16 cellular contexts compared by ENCODE assay signal in genomic region chrX:50996930-50997329, GRCh38.
"Had no signal": no experiment of that assay in that cellular context is flagged by ENCODE, and none has a peak within 500 bp of the region (broad histone marks: within the 10 kb centered on the region; RNA-seq: fewer than 3 reads in every experiment).

No MANE protein-coding gene starts in this region.

- H3K4me3 Mint-ChIP-seq: activated T-helper 1 cell treated with anti-CD3 and anti-CD28 coated beads, Interleukin-12 subunit alpha, Interleukin-12 subunit beta, Interleukin-2, Interleukin-4 antibody, amounts not matched to agents 30 ng/mL and 10 ng/mL and 1 ng/mL, durations not matched to agents 14 hours and 24 hours and 36 hours; naive thymus-derived CD4-positive, alpha-beta T cell; stimulated activated naive CD8-positive, alpha-beta T cell treated with anti-CD3 and anti-CD28 coated beads, Interleukin-15, amount 100 ng/mL, for 72 hours had no signal

- H3K9me3 ChIP-seq: mucosa of descending colon, neutrophil, sigmoid colon, testis, upper lobe of left lung had no signal

- DNase-seq: anterior cingulate cortex; cerebellar nuclear complex; effector CD8-positive, alpha-beta T cell; foreskin melanocyte; mucosa of descending colon; naive thymus-derived CD4-positive, alpha-beta T cell; sigmoid colon; stimulated activated CD4-positive, alpha-beta T cell treated with anti-CD3 and anti-CD28 coated beads, Interleukin-1b, Interleukin-23, amount 100 ng/mL, for 48 hours; stimulated activated naive CD8-positive, alpha-beta T cell treated with anti-CD3 and anti-CD28 coated beads, Interleukin-15, amount 100 ng/mL, for 72 hours; testis; upper lobe of left lung had no signal

- H3K4me1 ChIP-seq: parathyroid adenoma, sigmoid colon, testis, upper lobe of left lung had no signal

- H3K4me3 ChIP-seq: mucosa of descending colon, sigmoid colon, testis, upper lobe of left lung had no signal

- H3K79me2 ChIP-seq: parathyroid adenoma had no signal

- H3K27ac Mint-ChIP-seq: activated T-helper 1 cell treated with anti-CD3 and anti-CD28 coated beads, Interleukin-12 subunit alpha, Interleukin-12 subunit beta, Interleukin-2, Interleukin-4 antibody, amounts not matched to agents 30 ng/mL and 10 ng/mL and 1 ng/mL, durations not matched to agents 14 hours and 24 hours and 36 hours; naive thymus-derived CD4-positive, alpha-beta T cell; stimulated activated naive CD8-positive, alpha-beta T cell treated with anti-CD3 and anti-CD28 coated beads, Interleukin-15, amount 100 ng/mL, for 72 hours had no signal

- H3K27me3 ChIP-seq: neutrophil, sigmoid colon, testis, upper lobe of left lung had no signal

- H3K9ac ChIP-seq: parathyroid adenoma had no signal

- H3K9me3 Mint-ChIP-seq: activated T-helper 1 cell treated with anti-CD3 and anti-CD28 coated beads, Interleukin-12 subunit alpha, Interleukin-12 subunit beta, Interleukin-2, Interleukin-4 antibody, amounts not matched to agents 30 ng/mL and 10 ng/mL and 1 ng/mL, durations not matched to agents 14 hours and 24 hours and 36 hours; naive thymus-derived CD4-positive, alpha-beta T cell; stimulated activated naive CD8-positive, alpha-beta T cell treated with anti-CD3 and anti-CD28 coated beads, Interleukin-15, amount 100 ng/mL, for 72 hours had no signal

- H3K27ac ChIP-seq: neutrophil, parathyroid adenoma, sigmoid colon, testis, upper lobe of left lung had no signal

- H2AFZ ChIP-seq: parathyroid adenoma had no signal

- H3K4me1 Mint-ChIP-seq: stimulated activated naive CD8-positive, alpha-beta T cell treated with anti-CD3 and anti-CD28 coated beads, Interleukin-15, amount 100 ng/mL, for 72 hours had no signal

- ATAC-seq: activated CD4-positive, CD25-positive, alpha-beta regulatory T cell treated with anti-CD3 and anti-CD28 coated beads, Interleukin-2, amount 50 U/mL, for 24 hours; left lobe of liver; mucosa of descending colon; naive thymus-derived CD4-positive, alpha-beta T cell; stimulated activated naive CD8-positive, alpha-beta T cell treated with anti-CD3 and anti-CD28 coated beads, Interleukin-15, amount 100 ng/mL, for 72 hours had no signal

- H3K36me3 ChIP-seq: neutrophil, sigmoid colon, upper lobe of left lung had no signal

- H3K36me3 Mint-ChIP-seq: naive thymus-derived CD4-positive, alpha-beta T cell had no signal
